In the genomic region with DNA sequence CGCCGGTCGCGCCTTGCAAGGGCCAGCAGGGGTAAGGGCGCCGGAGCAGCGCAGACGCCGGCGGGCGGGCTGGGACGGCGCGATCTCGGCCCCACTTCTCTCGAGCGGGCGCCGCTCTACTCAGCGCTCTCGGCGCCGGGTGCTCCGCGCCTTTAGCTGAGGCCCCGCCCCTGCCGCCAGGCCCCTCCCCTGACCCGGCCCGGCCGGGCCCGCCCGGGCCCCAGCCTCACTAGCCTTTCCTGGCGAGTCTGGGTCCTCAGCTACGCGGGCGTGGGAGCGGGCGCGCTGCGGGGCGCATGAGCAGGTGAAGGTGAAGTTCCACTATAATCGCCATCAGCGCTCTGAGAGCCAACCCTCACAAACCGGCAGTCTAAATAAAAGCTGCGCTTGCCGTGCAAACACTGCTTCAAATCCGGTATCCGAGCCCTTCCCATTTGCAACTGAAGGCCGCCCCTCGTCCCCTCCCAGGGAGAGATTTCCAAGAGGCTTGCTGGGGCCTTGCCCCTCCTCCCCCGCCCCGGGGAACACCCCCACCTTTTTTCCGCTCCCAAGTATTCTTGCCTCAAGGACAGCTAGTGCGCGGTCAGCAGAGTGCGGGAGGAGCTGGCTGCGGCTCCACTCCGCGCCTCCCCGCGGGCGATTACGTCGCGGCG, we compare ENCODE assay signal across 8 cellular contexts. TPM values are rescaled to one million over a fixed set of nuclear protein-coding genes. Genes with fewer than 3 reads are reported as not detected.
DNase-seq lines count a peak whose midpoint lies in the region; ATAC-seq and TF ChIP-seq lines count a peak whose summit lies in the region.

A gene with protein sequence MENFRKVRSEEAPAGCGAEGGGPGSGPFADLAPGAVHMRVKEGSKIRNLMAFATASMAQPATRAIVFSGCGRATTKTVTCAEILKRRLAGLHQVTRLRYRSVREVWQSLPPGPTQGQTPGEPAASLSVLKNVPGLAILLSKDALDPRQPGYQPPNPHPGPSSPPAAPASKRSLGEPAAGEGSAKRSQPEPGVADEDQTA (minus strand): TSS at position 125 of the 653 bp plus-strand sequence. CDS start 189 bp downstream, outside the sequence.

- no peak for TF ChIP-seq CTCF in GM13976 (IDR thresholded peaks at IDR 0.05; ENCODE audit: borderline replicate concordance, control extremely low read depth, extremely low read depth, insufficient read depth, missing control alignments)
- TF ChIP-seq CTCF in coronary artery (IDR thresholded peaks at IDR 0.05): no peak

- intact Hi-C loops in left colon (cut with DNase I, micrococcal nuclease): loop anchor here in 1 of 2 donors (10.0 kb wide), 1 partner anchor 192 kb away; no protein-coding TSS in a partner anchor

- in situ Hi-C loops in GM13976 (cut with MboI; ENCODE audit: low sequenced_read_pairs, unreplicated experiment): no loop called here

- ATAC-seq in HG02763 (IDR thresholded peaks at IDR 0.05; ENCODE audit: unreplicated experiment) (peak; percentile 73), left colon (peak; percentile 72)

- H3K4me3 ChIP-seq in coronary artery: peak within 1 kb of the TSS; percentile 72

- DNase-seq in GM13976 (ENCODE audit: low spot score): peak; percentile 90
- DNase-seq in NCI-H2081 (lab: John Stamatoyannopoulos, UW): peak; percentile 76 to 79
- peak; percentile 67 to 71 for DNase-seq in activated CD4-positive, alpha-beta T cell treated with anti-CD3 and anti-CD28 coated beads for 4 hours
- DNase-seq in coronary artery (ENCODE audit: low spot score): peak; percentile 90
- peak; percentile 87 to 89 for DNase-seq in left colon
- peak; percentile 26 to 67 for DNase-seq in stimulated activated CD4-positive, alpha-beta T cell treated with anti-CD3 and anti-CD28 coated beads, Interleukin-1b, Interleukin-23, amount 100 ng/mL, for 1 hour (ENCODE audit: low read depth in 2 of 2)
- no peak for DNase-seq in NCI-H2107 (lab: John Stamatoyannopoulos, UW)

- H3K27ac ChIP-seq in coronary artery: peak within 1 kb of the TSS; percentile 91 to 99

RNA-seq across cellular contexts. Expression of the gene that starts here (rescaled TPM):
- 10 to 100 TPM; 12.0 to 12.7 TPM for total RNA-seq in left colon
